In the genomic region with DNA sequence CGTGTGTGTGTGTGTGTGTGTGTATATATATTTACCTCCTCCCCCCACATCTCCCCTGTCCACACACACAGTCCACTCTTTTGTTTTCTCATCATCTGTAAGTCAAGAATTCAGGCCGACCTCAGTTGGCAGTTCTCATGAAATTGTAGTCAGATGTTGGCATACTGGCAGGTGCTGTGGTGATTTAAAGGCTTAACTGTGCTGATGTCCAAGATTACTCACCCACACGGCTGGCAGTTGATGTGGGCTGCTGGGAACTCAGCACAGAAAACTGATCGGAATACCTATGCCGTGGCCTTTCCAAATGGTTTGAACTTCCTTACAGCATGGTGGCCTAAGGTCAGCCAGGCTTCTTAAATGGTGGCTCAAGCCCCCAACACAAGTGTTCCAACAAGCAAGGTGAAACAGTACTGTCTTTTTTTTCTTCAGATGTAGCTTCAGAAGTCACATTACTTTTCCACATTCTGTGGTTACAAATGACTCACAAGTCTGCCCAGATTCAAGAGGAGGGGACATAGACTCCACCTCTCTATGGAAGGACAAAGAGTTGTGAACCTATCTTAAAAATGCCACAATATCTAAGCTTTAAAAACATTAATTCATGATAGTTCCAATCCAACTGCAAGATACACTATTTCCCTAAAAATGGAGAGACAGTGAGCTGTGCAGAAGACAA, we compare ENCODE assay signal across 18 cellular contexts.
"Had no signal": no experiment of that assay in that cellular context is flagged by ENCODE, and none has a peak within 500 bp of the region (broad histone marks: within the 10 kb centered on the region; RNA-seq: fewer than 3 reads in every experiment).

No MANE protein-coding gene starts in this region.

- DNase-seq: activated CD4-positive, alpha-beta T cell treated with anti-CD3 and anti-CD28 coated beads, Interleukin-2, amount 50 U/mL, for 48 hours; activated T-cell treated with anti-CD3 and anti-CD28 coated beads, Interleukin-2, amount 50 U/mL, for 1 hour; amygdala; brain microvascular endothelial cell; heart right ventricle; left colon; lower lobe of right lung; midbrain; naive B cell; pancreas; retina; stimulated activated CD4-positive, alpha-beta T cell treated with anti-CD3 and anti-CD28 coated beads, Interleukin-4, amount 100 ng/mL, for 24 hours; stimulated activated naive CD4-positive, alpha-beta T cell treated with Interleukin-2 at 50 U/mL for 16 hours; trophoblast cell; WERI-Rb-1 had no signal

- H3K4me3 Mint-ChIP-seq: activated naive CD8-positive, alpha-beta T cell; T-helper 1 cell treated with Interleukin-12 subunit alpha and Interleukin-12 subunit beta and Interleukin-4 antibody, amounts not matched to agents 30 μg/mL and 1 μg/mL, for 36 hours had no signal

- FAIRE-seq: pancreas had no signal

- H3K27me3 ChIP-seq: brain microvascular endothelial cell, gastroesophageal sphincter, heart right ventricle, pancreas had no signal

- H3K36me3 ChIP-seq: brain microvascular endothelial cell, gastroesophageal sphincter, heart right ventricle, lower lobe of right lung, pancreas, WERI-Rb-1 had no signal

- H3K27ac Mint-ChIP-seq: activated naive CD8-positive, alpha-beta T cell; naive B cell; T-helper 1 cell treated with Interleukin-12 subunit alpha and Interleukin-12 subunit beta and Interleukin-4 antibody, amounts not matched to agents 30 μg/mL and 1 μg/mL, for 36 hours had no signal

- H3K4me3 ChIP-seq: gastroesophageal sphincter, heart right ventricle, lower lobe of right lung, pancreas had no signal

- H3K4me1 Mint-ChIP-seq: naive B cell had no signal

- H3K9me3 Mint-ChIP-seq: T-helper 1 cell treated with Interleukin-12 subunit alpha and Interleukin-12 subunit beta and Interleukin-4 antibody, amounts not matched to agents 30 μg/mL and 1 μg/mL, for 36 hours had no signal

- ATAC-seq: gastroesophageal sphincter, heart right ventricle, left colon, lower lobe of right lung, pancreas had no signal
